ENCODE assay signal across 11 cellular contexts in genomic region chr15:87764461-87765236, GRCh38.
DNase-seq lines count a peak whose midpoint lies in the region; ATAC-seq and TF ChIP-seq lines count a peak whose summit lies in the region.
"Had no signal": no experiment of that assay in that cellular context is flagged by ENCODE, and none has a peak within 500 bp of the region (broad histone marks: within the 10 kb centered on the region; RNA-seq: fewer than 3 reads in every experiment).

No MANE protein-coding gene starts in this region.

- TF ChIP-seq CTCF in AG09309 (IDR thresholded peaks at IDR 0.05; ENCODE audit: control insufficient read depth, insufficient read depth, low read depth, low read length, missing control alignments), result no peak

- H3K27me3 Mint-ChIP-seq in activated naive CD8-positive, alpha-beta T cell treated with anti-CD3 and anti-CD28 coated beads for 36 hours, result peaks cover 9% of the 10 kb centered on the region

- DNase-seq in AG09309 (ENCODE audit: low read depth), result peak; percentile 85
- DNase-seq in MV-4-11 (lab: John Stamatoyannopoulos, UW), result peak; percentile 79
- DNase-seq in astrocyte of the hippocampus (ENCODE audit: low read depth, low spot score), result peak; percentile 94
- peak; percentile 58 for DNase-seq in iris pigment epithelial cell (ENCODE audit: low read depth)
- no peak for DNase-seq in activated naive CD8-positive, alpha-beta T cell treated with anti-CD3 and anti-CD28 coated beads for 36 hours
- no peak for DNase-seq in NCI-H345 treated with DMSO at 0.1 percent for 48 hours (lab: John Stamatoyannopoulos, UW; ENCODE audit: unreplicated experiment)
- DNase-seq in putamen (ENCODE audit: low spot score), result no peak
- DNase-seq: activated T-cell treated with anti-CD3 and anti-CD28 coated beads, Interleukin-2, amount 50 U/mL, for 48 hours; stimulated activated CD4-positive, alpha-beta T cell treated with anti-CD3 and anti-CD28 coated beads, Interleukin-2, amount 100 ng/mL, for 48 hours had no signal

- peaks cover 4% of the 10 kb centered on the region for H3K9me3 Mint-ChIP-seq in activated naive CD8-positive, alpha-beta T cell treated with anti-CD3 and anti-CD28 coated beads for 36 hours

- H3K27ac Mint-ChIP-seq in activated naive CD8-positive, alpha-beta T cell treated with anti-CD3 and anti-CD28 coated beads for 36 hours, result no peak overlapping the region
- H3K27ac Mint-ChIP-seq: dendritic cell treated with granulocyte-macrophage colony-stimulating factor and Interleukin-4, amounts not matched to agents 40 ng/mL and 50 ng/mL, for 4 days had no signal

- H3K4me3 Mint-ChIP-seq in activated naive CD8-positive, alpha-beta T cell treated with anti-CD3 and anti-CD28 coated beads for 36 hours, result no peak overlapping the region
- H3K4me3 Mint-ChIP-seq: dendritic cell treated with granulocyte-macrophage colony-stimulating factor and Interleukin-4, amounts not matched to agents 40 ng/mL and 50 ng/mL, for 4 days had no signal

- no peaks in the 10 kb centered on the region for H3K36me3 Mint-ChIP-seq in activated naive CD8-positive, alpha-beta T cell treated with anti-CD3 and anti-CD28 coated beads for 36 hours

- H3K4me3 ChIP-seq in AG09309 (ENCODE audit: control insufficient read depth, low read depth, low read length), result no peak overlapping the region

- peaks cover 11% of the 10 kb centered on the region for H3K4me1 Mint-ChIP-seq in activated naive CD8-positive, alpha-beta T cell treated with anti-CD3 and anti-CD28 coated beads for 36 hours

- no peak for ATAC-seq in esophagus mucosa

Comparison
In these comparisons a context has a peak if more than half of its experiments do, and no peak if none do; other contexts are left out.
1. DNase-seq: peak in AG09309 (single experiment), MV-4-11 (single experiment), astrocyte of the hippocampus (single experiment) and iris pigment epithelial cell (single experiment); none in activated naive CD8-positive, alpha-beta T cell treated with anti-CD3 and anti-CD28 coated beads for 36 hours (single experiment), NCI-H345 treated with DMSO at 0.1 percent for 48 hours (single experiment) and putamen (single experiment).